Comparison of ENCODE assay signal across 8 cellular contexts in the genomic region with DNA sequence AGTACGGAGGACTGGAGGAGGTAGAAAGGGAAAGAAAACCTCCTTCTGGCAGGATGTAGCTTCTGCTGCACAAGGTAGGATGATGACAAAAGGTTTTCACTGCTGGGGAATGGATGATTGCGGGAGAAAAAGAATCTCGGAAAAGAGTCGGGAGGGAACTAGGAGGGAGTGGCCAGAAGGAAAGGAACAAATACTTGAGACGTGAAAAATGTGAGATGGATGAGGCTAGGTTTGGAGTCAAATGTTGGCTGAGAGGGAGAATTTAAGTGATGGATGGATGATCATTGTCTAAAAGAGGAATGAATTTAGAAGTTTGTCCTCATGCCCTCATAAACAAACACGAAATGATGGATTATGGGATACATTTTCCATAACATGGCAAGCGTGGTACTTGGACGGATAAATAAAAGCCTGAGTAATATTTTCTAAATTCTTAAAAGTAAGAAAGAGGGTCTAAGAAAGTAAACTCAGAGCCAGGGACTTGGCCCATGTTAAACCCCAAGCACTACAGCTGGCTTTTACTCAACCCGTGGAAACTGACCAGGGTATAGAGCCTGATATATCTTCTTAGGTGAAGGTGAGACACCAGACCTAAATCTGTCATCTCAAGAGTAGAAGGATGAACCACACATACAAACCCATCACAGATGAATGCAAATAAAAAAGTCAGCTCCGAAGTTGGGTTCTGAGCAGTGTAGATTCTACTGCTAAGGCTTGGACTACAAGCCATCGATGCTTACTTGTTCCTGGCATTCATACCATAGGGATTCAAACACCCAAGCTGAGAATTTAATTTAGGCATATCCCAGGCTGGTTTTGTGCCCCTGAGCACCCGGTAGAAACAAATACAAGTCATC.
DNase-seq lines count a peak whose midpoint lies in the region; ATAC-seq and TF ChIP-seq lines count a peak whose summit lies in the region.

No MANE protein-coding gene starts in this region.

- no peaks in the 10 kb centered on the region for H3K36me3 ChIP-seq in body of pancreas (replicated peaks in 1 of 2; ENCODE audit: insufficient read depth in 1 of 2, low read depth in 2 of 2)
- H3K36me3 ChIP-seq in right lobe of liver, result peaks cover 0 to 17% (median 0%) of the 10 kb centered on the region in 4 donors

- peaks cover 23% of the 10 kb centered on the region for H3K36me3 Mint-ChIP-seq in activated CD8-positive, alpha-beta memory T cell treated with anti-CD3 and anti-CD28 coated beads, Interleukin-2, amount 10 ng/mL, durations not matched to agents 7 days and 5 days
- H3K36me3 Mint-ChIP-seq in type B pancreatic cell, result no peaks in the 10 kb centered on the region

- H3K4me3 ChIP-seq in body of pancreas (no peak overlapping the region), right lobe of liver (peak overlapping the region; percentile 48 to 84 (median 66))

- H3K4me3 Mint-ChIP-seq in activated CD8-positive, alpha-beta memory T cell treated with anti-CD3 and anti-CD28 coated beads, Interleukin-2, amount 10 ng/mL, durations not matched to agents 7 days and 5 days, result peak overlapping the region; percentile 87
- peak overlapping the region; percentile 97 for H3K4me3 Mint-ChIP-seq in type B pancreatic cell

- TF ChIP-seq POLR2A in body of pancreas (IDR thresholded peaks at IDR 0.05), result peak; percentile 12 to 64 (median 41)
- no peak for TF ChIP-seq POLR2A in right lobe of liver (IDR thresholded peaks at IDR 0.05)

- H3K27ac ChIP-seq in body of pancreas (peak overlapping the region in 3 of 4 donors; percentile 97 to 99 (median 98)), right lobe of liver (peak overlapping the region; percentile 77 to 93 (median 81))

- TF ChIP-seq CTCF in body of pancreas (IDR thresholded peaks at IDR 0.05), result no peak
- no peak for TF ChIP-seq CTCF in right lobe of liver (IDR thresholded peaks at IDR 0.05)
- TF ChIP-seq CTCF in type B pancreatic cell (conservative IDR thresholded peaks at IDR 0.05), result peak; percentile 4

- H3K4me1 Mint-ChIP-seq in activated CD8-positive, alpha-beta memory T cell treated with anti-CD3 and anti-CD28 coated beads, Interleukin-2, amount 10 ng/mL, durations not matched to agents 7 days and 5 days, result peaks cover 57% of the 10 kb centered on the region
- H3K4me1 Mint-ChIP-seq in type B pancreatic cell (ENCODE audit: unreplicated experiment), result peaks cover 17% of the 10 kb centered on the region

- H3K9me3 Mint-ChIP-seq in activated CD8-positive, alpha-beta memory T cell treated with anti-CD3 and anti-CD28 coated beads, Interleukin-2, amount 10 ng/mL, durations not matched to agents 7 days and 5 days (ENCODE audit: low read depth), result no peaks in the 10 kb centered on the region
- no peaks in the 10 kb centered on the region for H3K9me3 Mint-ChIP-seq in type B pancreatic cell

- 14 to 19% methylated on average over 12 of the region's 12 CpGs for WGBS in body of pancreas, 2 donors
- WGBS in right lobe of liver (ENCODE audit: insufficient coverage, low coverage, low lambda C conversion rate, missing lambda C conversion rate), result 6% methylated on average over 12 of the region's 12 CpGs

- H3K9me3 ChIP-seq in body of pancreas (no peaks in the 10 kb centered on the region), right lobe of liver (no peaks in the 10 kb centered on the region)

- H3K4me1 ChIP-seq in body of pancreas (peaks cover 32% of the 10 kb centered on the region), right lobe of liver (peaks cover 0 to 34% (median 0%) of the 10 kb centered on the region in 4 donors)

- peaks cover 17% of the 10 kb centered on the region for H3K27me3 Mint-ChIP-seq in activated CD8-positive, alpha-beta memory T cell treated with anti-CD3 and anti-CD28 coated beads, Interleukin-2, amount 10 ng/mL, durations not matched to agents 7 days and 5 days
- H3K27me3 Mint-ChIP-seq in type B pancreatic cell, result peaks cover 10% of the 10 kb centered on the region

- H3K27ac Mint-ChIP-seq in activated CD8-positive, alpha-beta memory T cell treated with anti-CD3 and anti-CD28 coated beads, Interleukin-2, amount 10 ng/mL, durations not matched to agents 7 days and 5 days, result peak overlapping the region; percentile 97
- H3K27ac Mint-ChIP-seq in type B pancreatic cell, result peak overlapping the region; percentile 98

- ATAC-seq in activated CD8-positive, alpha-beta memory T cell treated with anti-CD3 and anti-CD28 coated beads, Interleukin-2, amount 10 ng/mL, durations not matched to agents 7 days and 5 days, result no peak
- ATAC-seq in body of pancreas (no peak), right lobe of liver (no peak), GM21367 (IDR thresholded peaks at IDR 0.05; ENCODE audit: unreplicated experiment) (no peak), GM21529 (IDR thresholded peaks at IDR 0.05; ENCODE audit: unreplicated experiment) (no peak)

- H3K27me3 ChIP-seq in body of pancreas (no peaks in the 10 kb centered on the region), right lobe of liver (no peaks in the 10 kb centered on the region)

- intact Hi-C loops in body of pancreas (cut with DNase I) (no loop called here), right lobe of liver (cut with DNase I) (no loop called here)

- CTCF ChIA-PET in activated CD8-positive, alpha-beta memory T cell treated with anti-CD3 and anti-CD28 coated beads, Interleukin-2, amount 10 ng/mL, durations not matched to agents 7 days and 5 days (lab: Charles Lee), result interaction anchor here (0.8 to 7.1 kb wide), 13 partner anchors 8 to 150 kb away, joined by 3 to 101 read pairs (median 4); a partner anchor contains a TSS

- peak; percentile 58 for DNase-seq in activated CD8-positive, alpha-beta memory T cell treated with anti-CD3 and anti-CD28 coated beads, Interleukin-2, amount 10 ng/mL, durations not matched to agents 7 days and 5 days
- no peak for DNase-seq in activated CD8-positive, alpha-beta memory T cell treated with anti-CD3 and anti-CD28 coated beads, Interleukin-2, amount 50 U/mL, for 48 hours
- DNase-seq in NCI-H2171 treated with DMSO at 0.1 percent for 48 hours (lab: John Stamatoyannopoulos, UW) (peak; percentile 67), body of pancreas (no peak), right lobe of liver (no peak), type B pancreatic cell (ENCODE audit: extremely low spot score, unreplicated experiment) (no peak)

Comparison
In these comparisons a context has a peak if more than half of its experiments do, and no peak if none do; other contexts are left out.
1. DNase-seq: peak in activated CD8-positive, alpha-beta memory T cell treated with anti-CD3 and anti-CD28 coated beads, Interleukin-2, amount 10 ng/mL, durations not matched to agents 7 days and 5 days (single experiment) and NCI-H2171 treated with DMSO at 0.1 percent for 48 hours (single experiment); none in activated CD8-positive, alpha-beta memory T cell treated with anti-CD3 and anti-CD28 coated beads, Interleukin-2, amount 50 U/mL, for 48 hours (single experiment), body of pancreas (0 of 4), right lobe of liver (0 of 3) and type B pancreatic cell (single experiment).
2. H3K4me3 ChIP-seq: peak in right lobe of liver (3 of 3); none in body of pancreas (0 of 2).